ENCODE assay signal across 23 cellular contexts in genomic region chr2:142822190-142822589, GRCh38. TPM values are rescaled to one million over a fixed set of nuclear protein-coding genes. Genes with fewer than 3 reads are reported as not detected.
"Had no signal": no experiment of that assay in that cellular context is flagged by ENCODE, and none has a peak within 500 bp of the region (broad histone marks: within the 10 kb centered on the region; RNA-seq: fewer than 3 reads in every experiment).

No MANE protein-coding gene starts in this region.

- ATAC-seq: Panc1, PC-3 had no signal

- H3K27ac ChIP-seq: KMS-11, RWPE1 had no signal

- H3K9me3 ChIP-seq: SK-N-SH had no signal

- DNase-seq: Kasumi-1; MV-4-11; NCI-H1048; NCI-H1105 treated with DMSO at 0.1 percent for 48 hours; NCI-H1436; NCI-H187; NCI-H2029; NCI-H2081 treated with DMSO at 0.1 percent for 48 hours; NCI-H2171; NCI-H226; NCI-H446; NCI-H510A; NCI-H524 treated with DMSO at 0.1 percent for 48 hours; NCI-H69; NCI-H774; NK-92 treated with Interleukin-12 subunit alpha and Interleukin-12 subunit beta, amount 100 ng/mL, for 24 hours; PC-3; SHP77; SK-N-SH; SW 1271 had no signal

- H3K4me2 ChIP-seq: KMS-11, SK-N-SH had no signal

- H3K9ac ChIP-seq: KMS-11, SK-N-SH had no signal

RNA-seq across cellular contexts. Expression of gene KYNU, which starts 55.3 kb away (rescaled TPM):
- polyA plus RNA-seq: SK-N-SH had no signal
